Comparison of ENCODE assay signal across 17 cellular contexts in genomic region chr3:73471986-73472385, GRCh38.
DNase-seq lines count a peak whose midpoint lies in the region; ATAC-seq and TF ChIP-seq lines count a peak whose summit lies in the region.
"Had no signal": no experiment of that assay in that cellular context is flagged by ENCODE, and none has a peak within 500 bp of the region (broad histone marks: within the 10 kb centered on the region; RNA-seq: fewer than 3 reads in every experiment).

No MANE protein-coding gene starts in this region.

- no peak overlapping the region for H3K9ac ChIP-seq in mesenchymal stem cell (ENCODE audit: low read length)

- peak overlapping the region; percentile 30 for H3K4me3 ChIP-seq in BE2C (ENCODE audit: low read depth, low read length)
- H3K4me3 ChIP-seq in choroid plexus epithelial cell (ENCODE audit: low read depth, low read length), result no peak overlapping the region
- H3K4me3 ChIP-seq in right atrium auricular region, result no peak overlapping the region
- H3K4me3 ChIP-seq in mesenchymal stem cell (ENCODE audit: insufficient read depth in 1 of 2, low read depth in 1 of 2, low read length in 2 of 2), result no peak overlapping the region
- H3K4me3 ChIP-seq: K562 had no signal

- H3K27me3 ChIP-seq in BE2C (no peaks in the 10 kb centered on the region), right atrium auricular region (no peaks in the 10 kb centered on the region), mesenchymal stem cell (ENCODE audit: control insufficient read depth in 1 of 2, insufficient read depth in 1 of 2, low read length in 2 of 2) (no peaks in the 10 kb centered on the region)

- no peak overlapping the region for H3K4ac ChIP-seq in mesenchymal stem cell (ENCODE audit: low read depth in 1 of 2, low read length in 2 of 2)

- no peak overlapping the region for H3K14ac ChIP-seq in mesenchymal stem cell (ENCODE audit: low read length in 2 of 2)

- ATAC-seq in sciatic nerve, result peak; percentile 72
- no peak for ATAC-seq in HG02571 (IDR thresholded peaks at IDR 0.05; ENCODE audit: unreplicated experiment)
- ATAC-seq: HCT116, K562, Panc1 had no signal

- no peaks in the 10 kb centered on the region for H3K79me1 ChIP-seq in mesenchymal stem cell (replicated peaks; ENCODE audit: low read length, poor library complexity, severe bottlenecking)

- DNase-seq in BE2C (peak; percentile 53), choroid plexus epithelial cell (ENCODE audit: low read depth) (peak; percentile 42), right atrium auricular region (ENCODE audit: low spot score) (no peak), sciatic nerve (ENCODE audit: low spot score) (no peak), mesenchymal stem cell (no peak), NCI-H1436 (lab: John Stamatoyannopoulos, UW) (no peak), head of caudate nucleus (no peak)
- DNase-seq: 8988T; Caco-2; CD4-positive, alpha-beta T cell; GDM1; GOT3; NCI-H2081 had no signal

- WGBS in mesenchymal stem cell, result 82% methylated on average over 3 of the region's 3 CpGs

- no peak for TF ChIP-seq CTCF in BE2C (IDR thresholded peaks at IDR 0.05; ENCODE audit: low read depth, low read length)
- TF ChIP-seq CTCF in choroid plexus epithelial cell (conservative IDR thresholded peaks at IDR 0.05; ENCODE audit: low read depth, low read length), result no peak
- TF ChIP-seq CTCF in right atrium auricular region (IDR thresholded peaks at IDR 0.05), result no peak

- no peak overlapping the region for H2BK12ac ChIP-seq in mesenchymal stem cell (ENCODE audit: low read length in 2 of 2)

- H2BK5ac ChIP-seq in mesenchymal stem cell (ENCODE audit: low read depth, low read length, poor library complexity, severe bottlenecking), result no peak overlapping the region

- no peak overlapping the region for H2AK5ac ChIP-seq in mesenchymal stem cell (ENCODE audit: low read length, severe bottlenecking)

- H3K4me2 ChIP-seq in mesenchymal stem cell (ENCODE audit: low read length, poor library complexity, severe bottlenecking), result no peak overlapping the region

- no peak overlapping the region for H4K8ac ChIP-seq in mesenchymal stem cell (ENCODE audit: low read length)

- intact Hi-C loops in sciatic nerve (cut with DNase I) (no loop called here), head of caudate nucleus (cut with DNase I) (no loop called here)

- H3K36me3 ChIP-seq in BE2C, result no peaks in the 10 kb centered on the region
- H3K36me3 ChIP-seq in right atrium auricular region, result no peaks in the 10 kb centered on the region
- peaks cover 0 to 9% of the 10 kb centered on the region in 2 experiments for H3K36me3 ChIP-seq in mesenchymal stem cell (ENCODE audit: control insufficient read depth in 1 of 2, insufficient read depth in 2 of 2, low read depth in 1 of 2, low read length in 2 of 2)

- H4K91ac ChIP-seq in mesenchymal stem cell (ENCODE audit: low read length), result no peak overlapping the region

- H2BK15ac ChIP-seq in mesenchymal stem cell (ENCODE audit: low read depth, poor library complexity, severe bottlenecking), result no peak overlapping the region

- H3K23ac ChIP-seq in mesenchymal stem cell (ENCODE audit: low read length in 2 of 2), result no peak overlapping the region

- peak overlapping the region; percentile 10 to 65 for H3K27ac ChIP-seq in right atrium auricular region
- H3K27ac ChIP-seq in mesenchymal stem cell (ENCODE audit: low read length, poor library complexity, severe bottlenecking), result no peak overlapping the region

- H3K18ac ChIP-seq in mesenchymal stem cell (ENCODE audit: low read depth in 1 of 2, low read length in 2 of 2), result no peak overlapping the region

- H3K4me1 ChIP-seq in BE2C (peaks cover 25% of the 10 kb centered on the region), right atrium auricular region (peaks cover 0 to 15% of the 10 kb centered on the region in 2 donors), mesenchymal stem cell (ENCODE audit: control insufficient read depth, insufficient read depth, low read depth, low read length) (no peaks in the 10 kb centered on the region)

- no peaks in the 10 kb centered on the region for H3K9me3 ChIP-seq in BE2C
- H3K9me3 ChIP-seq in right atrium auricular region, result no peaks in the 10 kb centered on the region
- H3K9me3 ChIP-seq in mesenchymal stem cell (ENCODE audit: control insufficient read depth, low read length), result no peaks in the 10 kb centered on the region
- H3K9me3 ChIP-seq: Caco-2 had no signal

- H2AFZ ChIP-seq in mesenchymal stem cell (ENCODE audit: low read depth, low read length), result no peak overlapping the region

- no peak overlapping the region for H2BK120ac ChIP-seq in mesenchymal stem cell (ENCODE audit: low read depth, low read length)

Comparison
In these comparisons a context has a peak if more than half of its experiments do, and no peak if none do; other contexts are left out.
1. DNase-seq: peak in BE2C (single experiment) and choroid plexus epithelial cell (single experiment); none in right atrium auricular region (single experiment), sciatic nerve (single experiment), mesenchymal stem cell (single experiment), NCI-H1436 (single experiment) and head of caudate nucleus (0 of 42).